22 cellular contexts compared by ENCODE assay signal in genomic region chr2:143691136-143691535, GRCh38.
DNase-seq lines count a peak whose midpoint lies in the region; ATAC-seq and TF ChIP-seq lines count a peak whose summit lies in the region.
"Had no signal": no experiment of that assay in that cellular context is flagged by ENCODE, and none has a peak within 500 bp of the region (broad histone marks: within the 10 kb centered on the region; RNA-seq: fewer than 3 reads in every experiment).

No MANE protein-coding gene starts in this region.

- H3K9me3 Mint-ChIP-seq in activated T-helper 2 cell treated with anti-CD3 and anti-CD28 coated beads, Interferon-gamma antibody, Interleukin-2, Interleukin-4, amounts not matched to agents 10 μg/mL and 5 μg/mL and 100 μg/mL, durations not matched to agents 14 hours and 24 hours and 36 hours: no peaks in the 10 kb centered on the region
- H3K9me3 Mint-ChIP-seq: IgD-negative memory B cell had no signal

- peaks cover 27% of the 10 kb centered on the region for H3K4me1 Mint-ChIP-seq in T-helper 17 cell
- H3K4me1 Mint-ChIP-seq in activated T-helper 2 cell treated with anti-CD3 and anti-CD28 coated beads, Interferon-gamma antibody, Interleukin-2, Interleukin-4, amounts not matched to agents 10 μg/mL and 5 μg/mL and 100 μg/mL, durations not matched to agents 14 hours and 24 hours and 36 hours (ENCODE audit: low read depth): peaks cover 1% of the 10 kb centered on the region

- no peak for ATAC-seq in T-helper 17 cell
- no peak for ATAC-seq in GM21423 (IDR thresholded peaks at IDR 0.05; ENCODE audit: unreplicated experiment)

- H3K27ac ChIP-seq in neural cell (ENCODE audit: low read length): no peak overlapping the region

- H3K27me3 Mint-ChIP-seq in T-helper 17 cell: no peaks in the 10 kb centered on the region
- H3K27me3 Mint-ChIP-seq in activated T-helper 2 cell treated with anti-CD3 and anti-CD28 coated beads, Interferon-gamma antibody, Interleukin-2, Interleukin-4, amounts not matched to agents 10 μg/mL and 5 μg/mL and 100 μg/mL, durations not matched to agents 14 hours and 24 hours and 36 hours (ENCODE audit: low read depth): no peaks in the 10 kb centered on the region
- H3K27me3 Mint-ChIP-seq: CD4-positive, alpha-beta memory T cell; IgD-negative memory B cell had no signal

- H3K4me3 ChIP-seq in neural cell (ENCODE audit: low read length): no peak overlapping the region
- H3K4me3 ChIP-seq: HAP-1, MG63 had no signal

- intact Hi-C loops in activated T-helper 2 cell treated with anti-CD3 and anti-CD28 coated beads, Interferon-gamma antibody, Interleukin-2, Interleukin-4, amounts not matched to agents 10 μg/mL and 5 μg/mL and 100 μg/mL, durations not matched to agents 14 hours and 24 hours and 36 hours (cut with micrococcal nuclease): loop anchor here (10.0 kb wide), 1 partner anchor 296 kb away; no protein-coding TSS in a partner anchor

- H4K20me1 ChIP-seq in neural cell (ENCODE audit: insufficient read depth): no peaks in the 10 kb centered on the region

- no peaks in the 10 kb centered on the region for H3K79me2 ChIP-seq in neural cell (replicated peaks; ENCODE audit: insufficient read depth, low read length)

- no peaks in the 10 kb centered on the region for H3K36me3 ChIP-seq in neural cell (ENCODE audit: insufficient read depth, low read length)
- H3K36me3 ChIP-seq: HAP-1, MG63 had no signal

- peaks cover 9% of the 10 kb centered on the region for H3K36me3 Mint-ChIP-seq in T-helper 17 cell (ENCODE audit: low read depth)
- H3K36me3 Mint-ChIP-seq in activated T-helper 2 cell treated with anti-CD3 and anti-CD28 coated beads, Interferon-gamma antibody, Interleukin-2, Interleukin-4, amounts not matched to agents 10 μg/mL and 5 μg/mL and 100 μg/mL, durations not matched to agents 14 hours and 24 hours and 36 hours (ENCODE audit: low read depth): peaks cover 11% of the 10 kb centered on the region

- DNase-seq in NCI-H446 treated with DMSO at 0.1 percent for 48 hours (lab: John Stamatoyannopoulos, UW): peak; percentile 16
- DNase-seq in NCI-H446 (lab: John Stamatoyannopoulos, UW): no peak
- DNase-seq in NCI-H1694 (lab: John Stamatoyannopoulos, UW): peak; percentile 47
- no peak for DNase-seq in T-helper 17 cell
- no peak for DNase-seq in HuH-7 (ENCODE audit: low spot score)
- DNase-seq in activated T-helper 2 cell treated with anti-CD3 and anti-CD28 coated beads, Interferon-gamma antibody, Interleukin-2, Interleukin-4, amounts not matched to agents 10 μg/mL and 5 μg/mL and 100 μg/mL, durations not matched to agents 14 hours and 24 hours and 36 hours (ENCODE audit: low spot score): no peak
- DNase-seq: CD4-positive, alpha-beta memory T cell; DMS153; GF-D8; Kasumi-1; MG63; NCI-H1048; NCI-H1436; NCI-H2029 treated with DMSO at 0.1 percent for 48 hours; NCI-H226; NCI-H774; OCI-M1; Right ventricle myocardium superior had no signal

- H3K9me3 ChIP-seq in T-helper 17 cell (ENCODE audit: control insufficient read depth, low read length, poor library complexity, severe bottlenecking) (no peaks in the 10 kb centered on the region), neural cell (ENCODE audit: low read length) (no peaks in the 10 kb centered on the region)
- H3K9me3 ChIP-seq: HAP-1, MG63 had no signal

- no peak overlapping the region for H2AFZ ChIP-seq in neural cell (ENCODE audit: low read depth, low read length)

- no peaks in the 10 kb centered on the region for H3K9me2 ChIP-seq in neural cell (ENCODE audit: insufficient read depth, low read length)

- TF ChIP-seq CTCF in neural cell (IDR thresholded peaks at IDR 0.05; ENCODE audit: poor library complexity, severe bottlenecking): no peak

- no peak overlapping the region for H3K9ac ChIP-seq in neural cell (ENCODE audit: low read length)

- peak; percentile 87 for TF ChIP-seq EP300 in neural cell (conservative IDR thresholded peaks at IDR 0.05; ENCODE audit: poor library complexity, severe bottlenecking)

- H3K27me3 ChIP-seq in neural cell (ENCODE audit: insufficient read depth, low read depth, low read length): no peaks in the 10 kb centered on the region
- H3K27me3 ChIP-seq: MG63 had no signal

- no peaks in the 10 kb centered on the region for H3F3A ChIP-seq in neural cell (ENCODE audit: insufficient read depth, low read length, poor library complexity, severe bottlenecking)

- H3K4me2 ChIP-seq in neural cell (ENCODE audit: low read length): no peak overlapping the region

- no peak overlapping the region for H3K27ac Mint-ChIP-seq in T-helper 17 cell
- no peak overlapping the region for H3K27ac Mint-ChIP-seq in activated T-helper 2 cell treated with anti-CD3 and anti-CD28 coated beads, Interferon-gamma antibody, Interleukin-2, Interleukin-4, amounts not matched to agents 10 μg/mL and 5 μg/mL and 100 μg/mL, durations not matched to agents 14 hours and 24 hours and 36 hours
- H3K27ac Mint-ChIP-seq: IgD-negative memory B cell had no signal

- H3K4me3 Mint-ChIP-seq in T-helper 17 cell: peak overlapping the region; percentile 31
- H3K4me3 Mint-ChIP-seq in activated T-helper 2 cell treated with anti-CD3 and anti-CD28 coated beads, Interferon-gamma antibody, Interleukin-2, Interleukin-4, amounts not matched to agents 10 μg/mL and 5 μg/mL and 100 μg/mL, durations not matched to agents 14 hours and 24 hours and 36 hours (ENCODE audit: low read depth): no peak overlapping the region
- H3K4me3 Mint-ChIP-seq: CD4-positive, alpha-beta memory T cell; IgD-negative memory B cell had no signal

- TF ChIP-seq RAD21 in neural cell (conservative IDR thresholded peaks at IDR 0.05): no peak

TF ChIP-seq in neural cell, 6 proteins besides CTCF, POLR2A, EP300 and RAD21:
- TF ChIP-seq MXI1 (conservative IDR thresholded peaks at IDR 0.05; ENCODE audit: poor library complexity, severe bottlenecking) (no peak), POLR2AphosphoS5 (IDR thresholded peaks at IDR 0.05) (peak; percentile 68), REST (IDR thresholded peaks at IDR 0.05; ENCODE audit: borderline replicate concordance) (no peak), SMC3 (conservative IDR thresholded peaks at IDR 0.05; ENCODE audit: poor library complexity) (no peak), EZH2 (IDR thresholded peaks at IDR 0.05; ENCODE audit: borderline replicate concordance, insufficient read depth, low read length, poor library complexity, severe bottlenecking) (no peak), TAF1 (IDR thresholded peaks at IDR 0.05; ENCODE audit: low read depth) (no peak)
TF ChIP-seq in neural cell: peak in this region for 1.

Comparison
In these comparisons a context has a peak if more than half of its experiments do, and no peak if none do; other contexts are left out.
1. DNase-seq: peak in NCI-H446 treated with DMSO at 0.1 percent for 48 hours (single experiment) and NCI-H1694 (single experiment); none in NCI-H446 (0 of 2), T-helper 17 cell (0 of 3), HuH-7 (single experiment) and activated T-helper 2 cell treated with anti-CD3 and anti-CD28 coated beads, Interferon-gamma antibody, Interleukin-2, Interleukin-4, amounts not matched to agents 10 μg/mL and 5 μg/mL and 100 μg/mL, durations not matched to agents 14 hours and 24 hours and 36 hours (single experiment).